In the genomic region with DNA sequence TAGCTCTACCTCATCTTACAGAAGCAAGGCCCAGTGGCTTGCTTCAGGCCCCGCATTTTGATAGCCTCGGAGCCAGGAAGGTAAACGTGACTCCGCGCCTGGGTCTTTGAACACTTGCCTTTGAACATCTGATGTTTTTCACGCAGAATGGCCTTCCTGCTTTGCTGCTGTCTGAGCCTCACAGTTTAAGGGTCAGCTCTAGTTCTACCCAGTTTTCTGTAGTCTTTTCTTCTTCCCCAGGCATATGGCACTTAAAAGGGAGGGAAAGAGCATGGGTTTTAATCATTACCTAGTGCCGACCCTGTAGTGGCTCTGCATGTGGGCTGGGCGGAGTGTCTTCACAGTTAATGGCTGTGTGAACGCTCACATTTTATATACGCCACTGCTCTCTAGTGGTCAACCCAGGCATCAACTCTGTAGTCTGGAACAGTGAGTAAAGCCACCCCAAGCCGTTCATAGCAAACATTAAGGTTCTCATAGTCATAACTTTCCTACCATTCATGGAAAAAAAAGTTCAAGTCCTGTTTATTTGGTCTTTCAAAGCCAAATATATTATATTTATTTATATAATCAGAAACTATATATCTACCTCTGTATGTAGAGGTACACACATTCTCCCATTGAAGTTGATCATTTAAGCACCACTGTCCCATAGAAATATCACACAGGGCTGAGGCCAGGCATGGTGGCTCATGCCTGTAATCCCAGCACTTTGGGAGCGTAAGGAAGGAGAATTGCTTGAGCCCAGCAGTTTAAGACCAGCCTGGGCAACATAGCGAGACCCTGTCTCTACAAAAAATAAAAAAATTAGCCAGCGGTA, we compare ENCODE assay signal across 8 cellular contexts.
DNase-seq lines count a peak whose midpoint lies in the region; ATAC-seq and TF ChIP-seq lines count a peak whose summit lies in the region.

No MANE protein-coding gene starts in this region.

- peak; percentile 91 for TF ChIP-seq CTCF in retinal pigment epithelial cell (conservative IDR thresholded peaks at IDR 0.05; ENCODE audit: low read depth, low read length)

- no peak overlapping the region for H3K4me3 ChIP-seq in retinal pigment epithelial cell (ENCODE audit: low read length)

- ATAC-seq in GM18498 (IDR thresholded peaks at IDR 0.05; ENCODE audit: unreplicated experiment) = peak; percentile 95
- ATAC-seq in HG02763 (IDR thresholded peaks at IDR 0.05; ENCODE audit: unreplicated experiment) = peak; percentile 93
- peak; percentile 97 for ATAC-seq in left cardiac atrium

- intact Hi-C loops in left cardiac atrium (cut with DNase I) = loop anchor here (2.0 to 10.0 kb wide), 4 partner anchors 128 to 652 kb away; no protein-coding TSS in a partner anchor

- DNase-seq in NCI-H1105 treated with DMSO at 0.1 percent for 48 hours (lab: John Stamatoyannopoulos, UW) (peak; percentile 68), SKM-1 (lab: John Stamatoyannopoulos, UW; ENCODE audit: unreplicated experiment) (peak; percentile 69), left cardiac atrium (peak; percentile 67), retinal pigment epithelial cell (ENCODE audit: low read depth) (no peak), cortex of kidney (lab: John Stamatoyannopoulos, UW) (no peak)
- DNase-seq in activated naive CD8-positive, alpha-beta T cell treated with anti-CD3 and anti-CD28 coated beads, Interleukin-2, amount 50 U/mL, for 16 hours (ENCODE audit: low read depth, low spot score) = peak; percentile 45

Comparison
In these comparisons a context has a peak if more than half of its experiments do, and no peak if none do; other contexts are left out.
1. DNase-seq: peak in NCI-H1105 treated with DMSO at 0.1 percent for 48 hours (single experiment), SKM-1 (single experiment), activated naive CD8-positive, alpha-beta T cell treated with anti-CD3 and anti-CD28 coated beads, Interleukin-2, amount 50 U/mL, for 16 hours (single experiment) and left cardiac atrium (single experiment); none in retinal pigment epithelial cell (single experiment) and cortex of kidney (single experiment).
2. Peak in every context shown above with its lines, with median percentiles within 50 percentile points of each other: ATAC-seq.